9 cellular contexts compared by ENCODE assay signal in genomic region chr17:7089570-7089969, GRCh38. TPM values are rescaled to one million over a fixed set of nuclear protein-coding genes. Genes with fewer than 3 reads are reported as not detected.
"Had no signal": no experiment of that assay in that cellular context is flagged by ENCODE, and none has a peak within 500 bp of the region (broad histone marks: within the 10 kb centered on the region; RNA-seq: fewer than 3 reads in every experiment).

No MANE protein-coding gene starts in this region.

RNA-seq across cellular contexts. Expression of gene CLEC10A, which starts 9.5 kb away (rescaled TPM):
- total RNA-seq: OCI-LY7, PC-3, PC-9, RPMI7951, SJCRH30, SJSA1, SK-MEL-5 had no signal
- polyA plus RNA-seq: SK-N-SH had no signal

RNA-seq across cellular contexts. Expression of gene ASGR2, which starts 25.1 kb away (rescaled TPM):
- total RNA-seq: OCI-LY7, PC-3, PC-9, Peyer's patch, RPMI7951, SJCRH30, SJSA1, SK-MEL-5 had no signal
- polyA plus RNA-seq: SK-N-SH had no signal

RNA-seq across cellular contexts. Expression of gene SLC16A11, which starts 45.7 kb away (rescaled TPM):
- total RNA-seq: OCI-LY7, PC-3, PC-9, RPMI7951, SJCRH30, SJSA1, SK-MEL-5 had no signal

RNA-seq across cellular contexts. Expression of gene SLC16A13, which starts 53.8 kb away (rescaled TPM):
- total RNA-seq: SJSA1 had no signal
